1 cellular context compared by ENCODE assay signal in the genomic region with DNA sequence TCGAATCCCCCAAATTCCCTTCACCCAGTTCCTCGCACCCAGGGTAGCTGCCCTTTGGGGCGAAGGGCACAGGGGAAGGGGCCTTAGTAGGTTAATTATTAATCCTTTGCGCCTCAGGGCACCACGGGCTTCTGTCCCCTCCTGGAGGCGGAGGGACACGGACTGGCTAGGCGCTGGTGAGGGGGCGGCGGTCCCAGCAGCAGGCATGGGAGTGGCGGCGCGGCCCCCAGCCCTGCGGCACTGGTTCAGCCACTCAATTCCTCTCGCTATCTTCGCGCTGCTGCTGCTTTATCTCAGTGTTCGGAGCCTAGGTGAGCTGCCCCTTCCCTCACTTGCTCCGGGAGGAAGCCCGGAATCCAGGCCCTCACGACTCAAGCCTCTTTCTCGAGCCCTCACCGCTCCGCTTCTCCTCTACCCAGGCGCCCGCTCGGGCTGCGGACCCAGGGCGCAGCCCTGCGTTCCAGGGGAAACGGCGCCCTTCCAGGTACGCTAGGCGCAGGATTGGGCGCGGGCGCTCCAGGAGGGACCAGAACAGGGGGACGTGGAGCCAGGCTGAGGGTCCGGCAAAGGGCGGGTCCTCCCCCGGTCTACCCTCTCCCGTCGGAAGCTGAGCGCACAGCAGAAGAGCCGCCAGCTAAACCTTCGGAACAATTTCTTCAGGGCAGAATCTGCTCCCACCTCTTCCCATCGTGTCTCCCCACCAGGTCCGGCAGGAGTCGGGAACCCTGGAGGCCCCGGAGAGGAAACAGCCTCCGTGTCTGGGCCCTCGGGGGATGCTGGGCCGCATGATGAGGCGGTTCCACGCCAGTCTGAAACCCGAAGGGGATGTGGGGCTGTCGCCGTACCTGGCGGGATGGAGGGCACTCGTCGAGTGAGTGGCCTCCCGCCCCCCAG.
TF ChIP-seq lines count a peak whose summit lies in the region.

Gene GLTPD2 (plus strand): TSS at position 158 of the 894 bp plus-strand sequence. CDS start 48 bp downstream, at position 206.

TF ChIP-seq in HepG2, 621 proteins besides CTCF, POLR2A, EP300 and RAD21 (continues in another document):
- TF ChIP-seq NCOA5 (CRISPR knock-in tag; IDR thresholded peaks at IDR 0.05) (no peak), FOXM1 (CRISPR knock-in tag; IDR thresholded peaks at IDR 0.05) (no peak), NFKB2 (CRISPR knock-in tag; IDR thresholded peaks at IDR 0.05; ENCODE audit: borderline replicate concordance) (peak; percentile 51; the same call in 1 of the 2 replicates), ZNF589 (CRISPR knock-in tag; conservative IDR thresholded peaks at IDR 0.05) (0 out of 2 replicates have a peak, but pooled peaks have one; percentile 69), NFATC3 (CRISPR knock-in tag; IDR thresholded peaks at IDR 0.05) (no peak), KLF6 (CRISPR knock-in tag; IDR thresholded peaks at IDR 0.05) (0 out of 2 replicates have a peak, but pooled peaks have one; percentile 50), ZNF136 (CRISPR knock-in tag; IDR thresholded peaks at IDR 0.05; ENCODE audit: low read depth) (peak; percentile 80), FOXP1 (IDR thresholded peaks at IDR 0.05) (no peak), FOXP1 (CRISPR knock-in tag; IDR thresholded peaks at IDR 0.05) (no peak; the same call in 1 of the 2 replicates), ZNF382 (CRISPR knock-in tag; IDR thresholded peaks at IDR 0.05; ENCODE audit: borderline replicate concordance) (no peak), ZNF773 (CRISPR knock-in tag; IDR thresholded peaks at IDR 0.05; ENCODE audit: borderline replicate concordance) (no peak), RBM39 (IDR thresholded peaks at IDR 0.05; ENCODE audit: low read depth, low read length, poor library complexity, severe bottlenecking) (peak; percentile 77), ZNF512 (CRISPR knock-in tag; IDR thresholded peaks at IDR 0.05) (no peak), ZNF180 (CRISPR knock-in tag; IDR thresholded peaks at IDR 0.05; ENCODE audit: borderline replicate concordance, low read depth) (no peak), DMAP1 (CRISPR knock-in tag; IDR thresholded peaks at IDR 0.05) (peak; percentile 54; the same call in 1 of the 2 replicates), HDAC1 (CRISPR knock-in tag; IDR thresholded peaks at IDR 0.05) (peak; percentile 56), ZBTB4 (CRISPR knock-in tag; IDR thresholded peaks at IDR 0.05; ENCODE audit: borderline replicate concordance) (no peak), RAD51 (IDR thresholded peaks at IDR 0.05; ENCODE audit: borderline replicate concordance) (no peak), BORCS8-MEF2B (CRISPR knock-in tag; IDR thresholded peaks at IDR 0.05) (no peak), NFRKB (IDR thresholded peaks at IDR 0.05) (no peak), GZF1 (CRISPR knock-in tag; IDR thresholded peaks at IDR 0.05) (0 out of 2 replicates have a peak, but pooled peaks have one; percentile 51), RBFOX2 (IDR thresholded peaks at IDR 0.05; ENCODE audit: low read depth, low read length) (peak; percentile 88), ZNF558 (CRISPR knock-in tag; IDR thresholded peaks at IDR 0.05; ENCODE audit: borderline replicate concordance) (no peak), ZNF275 (CRISPR knock-in tag; IDR thresholded peaks at IDR 0.05; ENCODE audit: borderline replicate concordance) (no peak), PAF1 (CRISPR knock-in tag; IDR thresholded peaks at IDR 0.05) (no peak), ZNF318 (CRISPR knock-in tag; IDR thresholded peaks at IDR 0.05) (no peak), ATRX (CRISPR knock-in tag; IDR thresholded peaks at IDR 0.05; ENCODE audit: borderline replicate concordance) (no peak), ZNF460 (CRISPR knock-in tag; IDR thresholded peaks at IDR 0.05; ENCODE audit: borderline replicate concordance) (peak; percentile 22; the same call in 1 of the 2 replicates)
- TF ChIP-seq, protein P1, sequence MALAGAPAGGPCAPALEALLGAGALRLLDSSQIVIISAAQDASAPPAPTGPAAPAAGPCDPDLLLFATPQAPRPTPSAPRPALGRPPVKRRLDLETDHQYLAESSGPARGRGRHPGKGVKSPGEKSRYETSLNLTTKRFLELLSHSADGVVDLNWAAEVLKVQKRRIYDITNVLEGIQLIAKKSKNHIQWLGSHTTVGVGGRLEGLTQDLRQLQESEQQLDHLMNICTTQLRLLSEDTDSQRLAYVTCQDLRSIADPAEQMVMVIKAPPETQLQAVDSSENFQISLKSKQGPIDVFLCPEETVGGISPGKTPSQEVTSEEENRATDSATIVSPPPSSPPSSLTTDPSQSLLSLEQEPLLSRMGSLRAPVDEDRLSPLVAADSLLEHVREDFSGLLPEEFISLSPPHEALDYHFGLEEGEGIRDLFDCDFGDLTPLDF (CRISPR knock-in tag; IDR thresholded peaks at IDR 0.05): no peak; the same call in 1 of the 2 replicates
- TF ChIP-seq, protein P2, sequence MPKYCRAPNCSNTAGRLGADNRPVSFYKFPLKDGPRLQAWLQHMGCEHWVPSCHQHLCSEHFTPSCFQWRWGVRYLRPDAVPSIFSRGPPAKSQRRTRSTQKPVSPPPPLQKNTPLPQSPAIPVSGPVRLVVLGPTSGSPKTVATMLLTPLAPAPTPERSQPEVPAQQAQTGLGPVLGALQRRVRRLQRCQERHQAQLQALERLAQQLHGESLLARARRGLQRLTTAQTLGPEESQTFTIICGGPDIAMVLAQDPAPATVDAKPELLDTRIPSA (CRISPR knock-in tag; IDR thresholded peaks at IDR 0.05; ENCODE audit: borderline replicate concordance): no peak
